Comparison of ENCODE assay signal across 9 cellular contexts in genomic region chr2:96145028-96145939, GRCh38. TPM values are rescaled to one million over a fixed set of nuclear protein-coding genes. Genes with fewer than 3 reads are reported as not detected.
DNase-seq lines count a peak whose midpoint lies in the region; ATAC-seq, FAIRE-seq and TF ChIP-seq lines count a peak whose summit lies in the region.
"Had no signal": no experiment of that assay in that cellular context is flagged by ENCODE, and none has a peak within 500 bp of the region (broad histone marks: within the 10 kb centered on the region; RNA-seq: fewer than 3 reads in every experiment).

Gene DUSP2 (minus strand): TSS chr2:96145440. CDS start chr2:96145354, 86 bp downstream.

- H3K4me2 ChIP-seq in PC-3 (ENCODE audit: low read length) (peak within 1 kb of the TSS; percentile 74), neural progenitor cell (peak within 1 kb of the TSS; percentile 70)

- POLR2A ChIA-PET in PC-3 (lab: Charles Lee; ENCODE audit: unreplicated experiment) = no interaction called here

- intact Hi-C loops in PC-3 (cut with micrococcal nuclease) = no loop called here
- intact Hi-C loops in activated T-helper 2 cell treated with anti-CD3 and anti-CD28 coated beads, Interferon-gamma antibody, Interleukin-2, Interleukin-4, amounts not matched to agents 10 μg/mL and 5 μg/mL and 100 μg/mL, durations not matched to agents 14 hours and 24 hours and 36 hours (cut with micrococcal nuclease) = loop anchor here (1.0 to 5.0 kb wide), 6 partner anchors 97 to 1517 kb away; partner anchors contain the start of genes ACTR1B, ARID5A and CIAO1

- TF ChIP-seq CTCF in PC-3 (conservative IDR thresholded peaks at IDR 0.05; ENCODE audit: low read depth, low read length) (no peak), foreskin fibroblast (IDR thresholded peaks at IDR 0.05; ENCODE audit: low read depth, low read length) (no peak), neural progenitor cell (IDR thresholded peaks at IDR 0.05) (no peak)

- peaks cover 7% of the 10 kb centered on the region for H3K36me3 ChIP-seq in CD4-positive, CD25-positive, alpha-beta regulatory T cell (ENCODE audit: control insufficient read depth, insufficient read depth, low read length)
- H3K36me3 ChIP-seq in PC-3 (ENCODE audit: low read depth, low read length) (no peaks in the 10 kb centered on the region), neural progenitor cell (no peaks in the 10 kb centered on the region)

- peak within 1 kb of the TSS; percentile 100 for H3K27ac ChIP-seq in CD4-positive, CD25-positive, alpha-beta regulatory T cell (ENCODE audit: insufficient read depth, low read length, poor library complexity, severe bottlenecking)
- H3K27ac ChIP-seq in PC-3 (ENCODE audit: low read length) (no peak within 1 kb of the TSS), neural progenitor cell (no peak within 1 kb of the TSS)

- no peaks in the 10 kb centered on the region for H3K27me3 ChIP-seq in CD4-positive, CD25-positive, alpha-beta regulatory T cell (ENCODE audit: control insufficient read depth, insufficient read depth, low read length)
- H3K27me3 ChIP-seq in PC-3 (ENCODE audit: low read length) (no peaks in the 10 kb centered on the region), neural progenitor cell (peaks cover 39% of the 10 kb centered on the region)

- peak; percentile 86 for FAIRE-seq in GM19239 (lab: Jason Lieb, UNC)
- FAIRE-seq: endometrium had no signal

- H3K4me3 Mint-ChIP-seq in CD4-positive, CD25-positive, alpha-beta regulatory T cell = peak within 1 kb of the TSS; percentile 94 to 98 (median 96)
- peak within 1 kb of the TSS; percentile 95 for H3K4me3 Mint-ChIP-seq in activated T-helper 2 cell treated with anti-CD3 and anti-CD28 coated beads, Interferon-gamma antibody, Interleukin-2, Interleukin-4, amounts not matched to agents 10 μg/mL and 5 μg/mL and 100 μg/mL, durations not matched to agents 14 hours and 24 hours and 36 hours (ENCODE audit: low read depth)
- H3K4me3 Mint-ChIP-seq in neural progenitor cell = peak within 1 kb of the TSS; percentile 80

- peak within 1 kb of the TSS; percentile 98 to 100 (median 100) for H3K27ac Mint-ChIP-seq in CD4-positive, CD25-positive, alpha-beta regulatory T cell
- peak within 1 kb of the TSS; percentile 97 for H3K27ac Mint-ChIP-seq in activated T-helper 2 cell treated with anti-CD3 and anti-CD28 coated beads, Interferon-gamma antibody, Interleukin-2, Interleukin-4, amounts not matched to agents 10 μg/mL and 5 μg/mL and 100 μg/mL, durations not matched to agents 14 hours and 24 hours and 36 hours
- no peak within 1 kb of the TSS for H3K27ac Mint-ChIP-seq in neural progenitor cell

- H3K9ac ChIP-seq in PC-3 (ENCODE audit: low read length) (peak within 1 kb of the TSS; percentile 47; the same call in 1 of the 2 replicates), neural progenitor cell (no peak within 1 kb of the TSS)

- H3K4me1 ChIP-seq in CD4-positive, CD25-positive, alpha-beta regulatory T cell (ENCODE audit: control insufficient read depth, insufficient read depth, low read length, poor library complexity, severe bottlenecking) = peaks cover 65% of the 10 kb centered on the region
- peaks cover 11% of the 10 kb centered on the region for H3K4me1 ChIP-seq in PC-3 (ENCODE audit: insufficient read depth, low read length)
- H3K4me1 ChIP-seq in neural progenitor cell = peaks cover 15% of the 10 kb centered on the region

- no peaks in the 10 kb centered on the region for H3K9me2 ChIP-seq in PC-3 (replicated peaks; ENCODE audit: low read length)

- H3K79me2 ChIP-seq in PC-3 (ENCODE audit: low read length) = peaks cover 12% of the 10 kb centered on the region
- H3K79me2 ChIP-seq in neural progenitor cell (ENCODE audit: low read depth) = no peaks in the 10 kb centered on the region

- peaks cover 5% of the 10 kb centered on the region for H3K36me3 Mint-ChIP-seq in CD4-positive, CD25-positive, alpha-beta regulatory T cell
- H3K36me3 Mint-ChIP-seq in activated T-helper 2 cell treated with anti-CD3 and anti-CD28 coated beads, Interferon-gamma antibody, Interleukin-2, Interleukin-4, amounts not matched to agents 10 μg/mL and 5 μg/mL and 100 μg/mL, durations not matched to agents 14 hours and 24 hours and 36 hours (ENCODE audit: low read depth) = peaks cover 37% of the 10 kb centered on the region
- no peaks in the 10 kb centered on the region for H3K36me3 Mint-ChIP-seq in neural progenitor cell

- ATAC-seq in CD4-positive, CD25-positive, alpha-beta regulatory T cell (ENCODE audit: low read depth in 2 of 2) = peak; percentile 50 to 55
- ATAC-seq in HG03439 (IDR thresholded peaks at IDR 0.05; ENCODE audit: unreplicated experiment) = peak; percentile 50
- peak; percentile 70 for ATAC-seq in PC-3

- no TSS peak for BruUV-seq in PC-3 (replicated peaks; lab: Mats Ljungman, UMichigan)

- H2AFZ ChIP-seq in PC-3 (ENCODE audit: low read length) = peak within 1 kb of the TSS; percentile 85
- H2AFZ ChIP-seq in neural progenitor cell (replicated peaks) = peak within 1 kb of the TSS; percentile 85

- H4K20me1 ChIP-seq in PC-3 (ENCODE audit: low read length) (no peaks in the 10 kb centered on the region), neural progenitor cell (ENCODE audit: low read depth) (no peaks in the 10 kb centered on the region)

- no peaks in the 10 kb centered on the region for H3F3A ChIP-seq in PC-3 (ENCODE audit: low read length, unreplicated experiment)
- no peaks in the 10 kb centered on the region for H3F3A ChIP-seq in neural progenitor cell (ENCODE audit: low read depth)

- CTCF ChIA-PET in PC-3 (lab: Charles Lee) = no interaction called here

- H3K4me1 Mint-ChIP-seq in CD4-positive, CD25-positive, alpha-beta regulatory T cell = peaks cover 17 to 78% (median 33%) of the 10 kb centered on the region in 4 donors
- H3K4me1 Mint-ChIP-seq in activated T-helper 2 cell treated with anti-CD3 and anti-CD28 coated beads, Interferon-gamma antibody, Interleukin-2, Interleukin-4, amounts not matched to agents 10 μg/mL and 5 μg/mL and 100 μg/mL, durations not matched to agents 14 hours and 24 hours and 36 hours (ENCODE audit: low read depth) = peaks cover 50% of the 10 kb centered on the region
- H3K4me1 Mint-ChIP-seq in neural progenitor cell = peaks cover 18% of the 10 kb centered on the region

- peaks cover 0 to 2% (median 0%) of the 10 kb centered on the region in 7 donors for H3K9me3 Mint-ChIP-seq in CD4-positive, CD25-positive, alpha-beta regulatory T cell
- no peaks in the 10 kb centered on the region for H3K9me3 Mint-ChIP-seq in activated T-helper 2 cell treated with anti-CD3 and anti-CD28 coated beads, Interferon-gamma antibody, Interleukin-2, Interleukin-4, amounts not matched to agents 10 μg/mL and 5 μg/mL and 100 μg/mL, durations not matched to agents 14 hours and 24 hours and 36 hours
- no peaks in the 10 kb centered on the region for H3K9me3 Mint-ChIP-seq in neural progenitor cell

- H3K27me3 Mint-ChIP-seq in CD4-positive, CD25-positive, alpha-beta regulatory T cell = peaks cover 12% of the 10 kb centered on the region
- no peaks in the 10 kb centered on the region for H3K27me3 Mint-ChIP-seq in activated T-helper 2 cell treated with anti-CD3 and anti-CD28 coated beads, Interferon-gamma antibody, Interleukin-2, Interleukin-4, amounts not matched to agents 10 μg/mL and 5 μg/mL and 100 μg/mL, durations not matched to agents 14 hours and 24 hours and 36 hours (ENCODE audit: low read depth)
- peaks cover 19% of the 10 kb centered on the region for H3K27me3 Mint-ChIP-seq in neural progenitor cell (ENCODE audit: insufficient read depth, low read depth)

- DNase-seq in CD4-positive, CD25-positive, alpha-beta regulatory T cell = peak; percentile 85 to 96 (median 88)
- DNase-seq in GM19239 (ENCODE audit: insufficient read length, low spot score) (peak; percentile 96), PC-3 (peak; percentile 60), foreskin fibroblast (peak; percentile 61 to 83), neural progenitor cell (ENCODE audit: low spot score) (peak; percentile 81), stromal cell of bone marrow (ENCODE audit: low read depth) (peak; percentile 30)
- peak; percentile 83 for DNase-seq in activated T-helper 2 cell treated with anti-CD3 and anti-CD28 coated beads, Interferon-gamma antibody, Interleukin-2, Interleukin-4, amounts not matched to agents 10 μg/mL and 5 μg/mL and 100 μg/mL, durations not matched to agents 14 hours and 24 hours and 36 hours (ENCODE audit: low spot score)

- peak within 1 kb of the TSS; percentile 82 for H3K4me3 ChIP-seq in CD4-positive, CD25-positive, alpha-beta regulatory T cell (ENCODE audit: low read depth, low read length)
- H3K4me3 ChIP-seq in PC-3 (ENCODE audit: low read length) (peak within 1 kb of the TSS; percentile 79), foreskin fibroblast (ENCODE audit: low read depth in 1 of 2, low read length in 2 of 2) (peak within 1 kb of the TSS; percentile 54), neural progenitor cell (peak within 1 kb of the TSS; percentile 41)

- H3K9me3 ChIP-seq in CD4-positive, CD25-positive, alpha-beta regulatory T cell (ENCODE audit: control insufficient read depth in 2 of 2, low read length in 2 of 2) = no peaks in the 10 kb centered on the region
- H3K9me3 ChIP-seq in PC-3 (ENCODE audit: low read length) = no peaks in the 10 kb centered on the region
- no peaks in the 10 kb centered on the region for H3K9me3 ChIP-seq in neural progenitor cell (ENCODE audit: low read depth)

RNA-seq across cellular contexts. Expression of gene DUSP2, which starts in this region (rescaled TPM):
- total RNA-seq in CD4-positive, CD25-positive, alpha-beta regulatory T cell = 566 TPM
- polyA plus RNA-seq in CD4-positive, CD25-positive, alpha-beta regulatory T cell = 10 to 100 TPM; 30.8 to 95.4 (median 44.5) TPM
- 6.9 and 16.7 TPM in 2 replicates for total RNA-seq in PC-3 (2014; rRNA removed)
- 238 and 260 TPM in 2 replicates for total RNA-seq in activated T-helper 2 cell treated with anti-CD3 and anti-CD28 coated beads, Interferon-gamma antibody, Interleukin-2, Interleukin-4, amounts not matched to agents 10 μg/mL and 5 μg/mL and 100 μg/mL, durations not matched to agents 14 hours and 24 hours and 36 hours
- total RNA-seq in neural progenitor cell (ENCODE audit: low replicate concordance) = 2.3 TPM in 1 of 2 replicates, not detected in the other

Comparison
In these comparisons a context has a peak if more than half of its experiments do, and no peak if none do; other contexts are left out.
1. RNA of gene DUSP2 (total RNA-seq): 566 TPM in CD4-positive, CD25-positive, alpha-beta regulatory T cell (single experiment) and 238 to 260 TPM in activated T-helper 2 cell treated with anti-CD3 and anti-CD28 coated beads, Interferon-gamma antibody, Interleukin-2, Interleukin-4, amounts not matched to agents 10 μg/mL and 5 μg/mL and 100 μg/mL, durations not matched to agents 14 hours and 24 hours and 36 hours; 6.9 to 16.7 TPM in PC-3 and 2.3 TPM in neural progenitor cell; every median in the first group is over 10 times any median in the second.
2. DNase-seq: peak in every context shown above with its lines; median percentile 96 in GM19239; 88 in CD4-positive, CD25-positive, alpha-beta regulatory T cell; 83 in activated T-helper 2 cell treated with anti-CD3 and anti-CD28 coated beads, Interferon-gamma antibody, Interleukin-2, Interleukin-4, amounts not matched to agents 10 μg/mL and 5 μg/mL and 100 μg/mL, durations not matched to agents 14 hours and 24 hours and 36 hours; 81 in neural progenitor cell; 72 in foreskin fibroblast; 60 in PC-3; 30 in stromal cell of bone marrow.
3. Peak in every context shown above with its lines, with median percentiles within 50 percentile points of each other: ATAC-seq, H3K4me3 ChIP-seq and H3K4me3 Mint-ChIP-seq.